ENCODE assay signal across 1 cellular context in the genomic region with DNA sequence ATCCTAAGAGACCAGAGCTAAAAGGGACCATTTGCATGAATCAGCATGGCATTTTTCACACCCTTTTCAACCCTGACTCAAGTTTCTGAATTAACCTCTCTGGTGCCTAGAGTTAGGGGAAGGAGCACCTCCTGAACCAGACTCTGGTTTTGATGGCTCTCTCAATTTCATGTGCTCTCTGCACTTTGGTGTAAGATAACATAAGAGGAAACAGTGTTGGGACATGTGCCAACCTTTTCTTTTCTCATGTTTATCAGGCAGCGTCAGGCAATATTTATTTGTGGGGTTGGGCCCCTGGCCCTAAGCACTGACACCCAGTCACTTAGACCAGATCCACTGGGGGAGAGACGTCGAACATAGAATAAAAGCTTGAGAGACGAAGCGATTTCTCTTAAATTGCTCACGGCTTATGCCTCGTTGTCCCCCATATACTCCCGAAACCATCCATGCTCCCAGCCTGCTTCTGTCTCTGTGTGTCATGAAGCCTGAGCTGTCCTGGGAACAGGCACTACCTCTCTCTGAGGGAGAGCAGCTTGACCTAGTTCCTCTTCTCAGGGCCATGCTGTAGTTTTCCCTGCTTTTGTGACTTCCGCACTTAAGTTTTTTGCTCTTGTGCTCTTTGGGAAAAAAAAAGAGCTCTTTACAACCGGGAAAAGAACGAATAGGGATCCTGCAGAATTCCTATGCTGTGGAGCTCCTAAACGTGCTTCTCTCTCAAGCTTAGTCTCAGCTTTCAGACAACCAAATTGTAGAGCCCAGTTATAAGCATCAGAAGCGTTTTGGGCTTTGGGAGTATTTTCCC.
TF ChIP-seq lines count a peak whose summit lies in the region.

No MANE protein-coding gene starts in this region.

TF ChIP-seq in GM12878, 131 proteins besides CTCF, POLR2A, EP300 and RAD21 (continued from another document):
- TF ChIP-seq POLR2AphosphoS2 (IDR thresholded peaks at IDR 0.05; ENCODE audit: low read depth, low read length) (peak; percentile 50; the same call in 1 of the 2 replicates), SMAD5 (IDR thresholded peaks at IDR 0.05; ENCODE audit: low read depth) (peak; percentile 47), SREBF2 (IDR thresholded peaks at IDR 0.05; ENCODE audit: low read length) (no peak), TCF12 (IDR thresholded peaks at IDR 0.05; ENCODE audit: low read depth, low read length) (0 out of 2 replicates have a peak, but pooled peaks have one; percentile 9), CHD1 (IDR thresholded peaks at IDR 0.05; ENCODE audit: low read depth, low read length) (peak; percentile 56; the same call in 1 of the 2 replicates), BACH1 (IDR thresholded peaks at IDR 0.05; ENCODE audit: borderline replicate concordance) (peak; percentile 47; the same call in 1 of the 2 replicates), SPI1 (IDR thresholded peaks at IDR 0.05; ENCODE audit: borderline replicate concordance, insufficient read depth, low read depth, low read length) (peak; percentile 62), POU2F2 (IDR thresholded peaks at IDR 0.05; ENCODE audit: borderline replicate concordance, low read depth, low read length) (peak; percentile 6; the same call in 2 of the 3 replicates), CHD2 (IDR thresholded peaks at IDR 0.05; ENCODE audit: borderline replicate concordance, low read depth, low read length) (peak; percentile 20; the same call in 1 of the 2 replicates), FOXK2 (IDR thresholded peaks at IDR 0.05) (no peak), HDGF (IDR thresholded peaks at IDR 0.05) (peak; percentile 13; the same call in 1 of the 2 replicates), ZBED1 (IDR thresholded peaks at IDR 0.05; ENCODE audit: borderline replicate concordance) (peak; percentile 69; the same call in 1 of the 2 replicates), PRDM15 (CRISPR knock-in tag; IDR thresholded peaks at IDR 0.05) (0 out of 2 replicates have a peak, but pooled peaks have one; percentile 61), ZNF217 (IDR thresholded peaks at IDR 0.05) (no peak), EED (IDR thresholded peaks at IDR 0.05; ENCODE audit: low read depth) (peak; percentile 80), PAX5 (IDR thresholded peaks at IDR 0.05; ENCODE audit: borderline replicate concordance, low read depth, low read length) (peak; percentile 40; the same call in 1 of the 2 replicates), WRNIP1 (IDR thresholded peaks at IDR 0.05; ENCODE audit: borderline replicate concordance, low read depth, low read length) (peak; percentile 93; the same call in 1 of the 2 replicates)
- TF ChIP-seq, protein P1, sequence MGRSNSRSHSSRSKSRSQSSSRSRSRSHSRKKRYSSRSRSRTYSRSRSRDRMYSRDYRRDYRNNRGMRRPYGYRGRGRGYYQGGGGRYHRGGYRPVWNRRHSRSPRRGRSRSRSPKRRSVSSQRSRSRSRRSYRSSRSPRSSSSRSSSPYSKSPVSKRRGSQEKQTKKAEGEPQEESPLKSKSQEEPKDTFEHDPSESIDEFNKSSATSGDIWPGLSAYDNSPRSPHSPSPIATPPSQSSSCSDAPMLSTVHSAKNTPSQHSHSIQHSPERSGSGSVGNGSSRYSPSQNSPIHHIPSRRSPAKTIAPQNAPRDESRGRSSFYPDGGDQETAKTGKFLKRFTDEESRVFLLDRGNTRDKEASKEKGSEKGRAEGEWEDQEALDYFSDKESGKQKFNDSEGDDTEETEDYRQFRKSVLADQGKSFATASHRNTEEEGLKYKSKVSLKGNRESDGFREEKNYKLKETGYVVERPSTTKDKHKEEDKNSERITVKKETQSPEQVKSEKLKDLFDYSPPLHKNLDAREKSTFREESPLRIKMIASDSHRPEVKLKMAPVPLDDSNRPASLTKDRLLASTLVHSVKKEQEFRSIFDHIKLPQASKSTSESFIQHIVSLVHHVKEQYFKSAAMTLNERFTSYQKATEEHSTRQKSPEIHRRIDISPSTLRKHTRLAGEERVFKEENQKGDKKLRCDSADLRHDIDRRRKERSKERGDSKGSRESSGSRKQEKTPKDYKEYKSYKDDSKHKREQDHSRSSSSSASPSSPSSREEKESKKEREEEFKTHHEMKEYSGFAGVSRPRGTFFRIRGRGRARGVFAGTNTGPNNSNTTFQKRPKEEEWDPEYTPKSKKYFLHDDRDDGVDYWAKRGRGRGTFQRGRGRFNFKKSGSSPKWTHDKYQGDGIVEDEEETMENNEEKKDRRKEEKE (IDR thresholded peaks at IDR 0.05), result no peak
- TF ChIP-seq, protein P2, sequence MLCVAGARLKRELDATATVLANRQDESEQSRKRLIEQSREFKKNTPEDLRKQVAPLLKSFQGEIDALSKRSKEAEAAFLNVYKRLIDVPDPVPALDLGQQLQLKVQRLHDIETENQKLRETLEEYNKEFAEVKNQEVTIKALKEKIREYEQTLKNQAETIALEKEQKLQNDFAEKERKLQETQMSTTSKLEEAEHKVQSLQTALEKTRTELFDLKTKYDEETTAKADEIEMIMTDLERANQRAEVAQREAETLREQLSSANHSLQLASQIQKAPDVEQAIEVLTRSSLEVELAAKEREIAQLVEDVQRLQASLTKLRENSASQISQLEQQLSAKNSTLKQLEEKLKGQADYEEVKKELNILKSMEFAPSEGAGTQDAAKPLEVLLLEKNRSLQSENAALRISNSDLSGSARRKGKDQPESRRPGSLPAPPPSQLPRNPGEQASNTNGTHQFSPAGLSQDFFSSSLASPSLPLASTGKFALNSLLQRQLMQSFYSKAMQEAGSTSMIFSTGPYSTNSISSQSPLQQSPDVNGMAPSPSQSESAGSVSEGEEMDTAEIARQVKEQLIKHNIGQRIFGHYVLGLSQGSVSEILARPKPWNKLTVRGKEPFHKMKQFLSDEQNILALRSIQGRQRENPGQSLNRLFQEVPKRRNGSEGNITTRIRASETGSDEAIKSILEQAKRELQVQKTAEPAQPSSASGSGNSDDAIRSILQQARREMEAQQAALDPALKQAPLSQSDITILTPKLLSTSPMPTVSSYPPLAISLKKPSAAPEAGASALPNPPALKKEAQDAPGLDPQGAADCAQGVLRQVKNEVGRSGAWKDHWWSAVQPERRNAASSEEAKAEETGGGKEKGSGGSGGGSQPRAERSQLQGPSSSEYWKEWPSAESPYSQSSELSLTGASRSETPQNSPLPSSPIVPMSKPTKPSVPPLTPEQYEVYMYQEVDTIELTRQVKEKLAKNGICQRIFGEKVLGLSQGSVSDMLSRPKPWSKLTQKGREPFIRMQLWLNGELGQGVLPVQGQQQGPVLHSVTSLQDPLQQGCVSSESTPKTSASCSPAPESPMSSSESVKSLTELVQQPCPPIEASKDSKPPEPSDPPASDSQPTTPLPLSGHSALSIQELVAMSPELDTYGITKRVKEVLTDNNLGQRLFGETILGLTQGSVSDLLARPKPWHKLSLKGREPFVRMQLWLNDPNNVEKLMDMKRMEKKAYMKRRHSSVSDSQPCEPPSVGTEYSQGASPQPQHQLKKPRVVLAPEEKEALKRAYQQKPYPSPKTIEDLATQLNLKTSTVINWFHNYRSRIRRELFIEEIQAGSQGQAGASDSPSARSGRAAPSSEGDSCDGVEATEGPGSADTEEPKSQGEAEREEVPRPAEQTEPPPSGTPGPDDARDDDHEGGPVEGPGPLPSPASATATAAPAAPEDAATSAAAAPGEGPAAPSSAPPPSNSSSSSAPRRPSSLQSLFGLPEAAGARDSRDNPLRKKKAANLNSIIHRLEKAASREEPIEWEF (IDR thresholded peaks at IDR 0.05; ENCODE audit: insufficient replicate concordance, low read depth, low read length), result peak; percentile 46
